8 cellular contexts compared by ENCODE assay signal in genomic region chr2:9422321-9423099, GRCh38. TPM values are rescaled to one million over a fixed set of nuclear protein-coding genes. Genes with fewer than 3 reads are reported as not detected.
DNase-seq lines count a peak whose midpoint lies in the region; FAIRE-seq and TF ChIP-seq lines count a peak whose summit lies in the region.

No MANE protein-coding gene starts in this region.

- H3K4me3 ChIP-seq in lower leg skin (ENCODE audit: low read depth, poor library complexity, severe bottlenecking) = peak overlapping the region; percentile 89

- DNase-seq in H54 (ENCODE audit: insufficient read length, low spot score) = peak; percentile 47
- peak; percentile 31 to 32 for DNase-seq in Kasumi-1 (lab: John Stamatoyannopoulos, UW)
- peak; percentile 18 to 33 for DNase-seq in activated CD4-positive, alpha-beta T cell treated with anti-CD3 and anti-CD28 coated beads for 24 hours (ENCODE audit: low read depth in 2 of 2)
- DNase-seq in dermis blood vessel endothelial cell = peak; percentile 52
- DNase-seq in lower leg skin (ENCODE audit: low spot score in 2 of 2) = peak; percentile 47 to 90
- DNase-seq in stimulated activated CD4-positive, alpha-beta T cell treated with anti-CD3 and anti-CD28 coated beads, Interleukin-4, amount 100 ng/mL, for 48 hours (ENCODE audit: low read depth in 2 of 2) = peak; percentile 22 to 42
- DNase-seq in NCI-H2196 treated with DMSO at 0.1 percent for 48 hours (lab: John Stamatoyannopoulos, UW; ENCODE audit: unreplicated experiment) = no peak

- 1 to 4% methylated on average over 33 to 36 of the region's 42 CpGs for WGBS in lower leg skin, 2 donors

- TF ChIP-seq POLR2A in H54 (IDR thresholded peaks at IDR 0.05; ENCODE audit: low read depth, low read length) (peak; percentile 24; the same call in 1 of the 2 replicates), lower leg skin (IDR thresholded peaks at IDR 0.05) (no peak)

- TF ChIP-seq CTCF in GM12873 (IDR thresholded peaks at IDR 0.05; ENCODE audit: insufficient read depth, low read depth, low read length, missing control alignments) = peak; percentile 11
- TF ChIP-seq CTCF in lower leg skin (IDR thresholded peaks at IDR 0.05) = no peak

- FAIRE-seq in H54 (lab: Jason Lieb, UNC) = no peak

- intact Hi-C loops in lower leg skin (cut with DNase I; ENCODE audit: low total_unique reads) = no loop called here

RNA-seq across cellular contexts. Expression of gene ITGB1BP1, which starts 0.8 kb away (rescaled TPM):
- total RNA-seq in dermis blood vessel endothelial cell (41.0 and 52.5 TPM in 2 replicates), lower leg skin (10 to 100 TPM; 22.4 to 30.1 (median 26.5) TPM)

RNA-seq across cellular contexts. Expression of gene CPSF3, which starts 0.9 kb away (rescaled TPM):
- total RNA-seq in dermis blood vessel endothelial cell (44.1 and 99.6 TPM in 2 replicates), lower leg skin (10 to 100 TPM; 23.0 to 34.1 (median 26.2) TPM)

RNA-seq across cellular contexts. Expression of gene IAH1, which starts 51.8 kb away (rescaled TPM):
- total RNA-seq in dermis blood vessel endothelial cell = 29.4 and 38.8 TPM in 2 replicates
- 10 to 100 TPM; 11.5 to 35.7 (median 27.7) TPM for total RNA-seq in lower leg skin
